Comparison of ENCODE assay signal across 22 cellular contexts in genomic region chr1:176575991-176576390, GRCh38.
"Had no signal": no experiment of that assay in that cellular context is flagged by ENCODE, and none has a peak within 500 bp of the region (broad histone marks: within the 10 kb centered on the region; RNA-seq: fewer than 3 reads in every experiment).

No MANE protein-coding gene starts in this region.

- H3K27me3 ChIP-seq: dorsolateral prefrontal cortex, heart right ventricle, neutrophil, pancreas, right lobe of liver, suprapubic skin, transverse colon, vagina had no signal

- H3K4me3 ChIP-seq: dorsolateral prefrontal cortex, heart right ventricle, lung, mucosa of descending colon, pancreas, right lobe of liver, suprapubic skin, transverse colon, vagina had no signal

- DNase-seq: dorsolateral prefrontal cortex; effector CD4-positive, alpha-beta T cell; foreskin melanocyte; glutamatergic neuron; heart right ventricle; hypothalamus; kidney; mucosa of descending colon; naive B cell; pancreas; right lobe of liver; small intestine; stimulated activated CD4-positive, alpha-beta T cell treated with anti-CD3 and anti-CD28 coated beads, Interleukin-15, amount 100 ng/mL, for 24 hours; stimulated activated CD4-positive, alpha-beta T cell treated with anti-CD3 and anti-CD28 coated beads, Interleukin-2, amount 100 ng/mL, for 48 hours; stimulated activated naive B cell treated with anti-CD40 and anti-IgM and Interleukin-4, amounts not matched to agents 10 μg/mL and 1 μg/mL and 100 μg/mL, for 72 hours; transverse colon had no signal

- ATAC-seq: heart right ventricle; left lobe of liver; mucosa of descending colon; natural killer cell treated with Interleukin-12 subunit alpha and Interleukin-12 subunit beta and Interleukin-15 and Interleukin-18, amount 100 ng/mL, for 72 hours; pancreas; stimulated activated naive B cell treated with anti-CD40 and anti-IgM and Interleukin-4, amounts not matched to agents 10 μg/mL and 1 μg/mL and 100 μg/mL, for 72 hours had no signal

- H3K36me3 ChIP-seq: heart right ventricle, neutrophil, pancreas, right lobe of liver, suprapubic skin, transverse colon, vagina had no signal

- H3K4me1 ChIP-seq: heart right ventricle, pancreas, right lobe of liver, suprapubic skin, transverse colon, vagina had no signal

- H3K27ac ChIP-seq: dorsolateral prefrontal cortex, heart right ventricle, neutrophil, pancreas, right lobe of liver, suprapubic skin, transverse colon, vagina had no signal

- H3K9me3 ChIP-seq: heart right ventricle, mucosa of descending colon, neutrophil, pancreas, right lobe of liver, suprapubic skin, transverse colon, vagina had no signal
